8 cellular contexts compared by ENCODE assay signal in the genomic region with DNA sequence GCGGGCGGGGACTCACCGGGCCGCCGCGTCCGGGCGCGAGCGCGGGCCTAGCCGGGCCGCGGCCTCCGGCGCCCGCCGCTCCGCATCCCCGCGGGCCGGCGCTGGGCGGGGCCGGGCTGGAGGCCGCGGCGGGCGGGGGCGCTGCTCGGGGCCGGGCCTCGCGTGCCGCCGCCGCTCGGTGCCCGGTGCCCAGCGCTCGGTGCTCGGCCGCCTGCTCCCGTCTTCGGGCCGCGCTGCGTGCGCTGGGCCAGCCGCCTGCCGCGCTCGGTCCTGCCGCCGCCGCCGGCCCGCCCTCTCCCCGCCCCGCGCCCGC. TPM values are rescaled to one million over a fixed set of nuclear protein-coding genes. Genes with fewer than 3 reads are reported as not detected.
DNase-seq lines count a peak whose midpoint lies in the region; ATAC-seq and TF ChIP-seq lines count a peak whose summit lies in the region.

A gene (minus strand): TSS at position 281 of the 313 bp plus-strand sequence. CDS start 3,105 bp downstream, outside the sequence.

- H3K27me3 ChIP-seq in colonic mucosa (no peaks in the 10 kb centered on the region), mesendoderm (ENCODE audit: insufficient read depth, low read length, poor library complexity) (peaks cover 3% of the 10 kb centered on the region), upper lobe of right lung (no peaks in the 10 kb centered on the region)

- H3K79me1 ChIP-seq in mesendoderm (ENCODE audit: low read length): peaks cover 19% of the 10 kb centered on the region

- no peak within 1 kb of the TSS for H2BK120ac ChIP-seq in mesendoderm (ENCODE audit: low read depth, low read length)

- peak within 1 kb of the TSS; percentile 76 for H3K18ac ChIP-seq in mesendoderm (ENCODE audit: low read length)

- H3K4ac ChIP-seq in mesendoderm (ENCODE audit: low read depth, low read length): peak within 1 kb of the TSS; percentile 42

- H3K9ac ChIP-seq in colonic mucosa (ENCODE audit: low read depth in 2 of 2, low read length in 2 of 2): peak within 1 kb of the TSS; percentile 88 to 89
- peak within 1 kb of the TSS; percentile 91 for H3K9ac ChIP-seq in mesendoderm (ENCODE audit: low read length)

- TF ChIP-seq CTCF in colonic mucosa (IDR thresholded peaks at IDR 0.05): no peak
- no peak for TF ChIP-seq CTCF in upper lobe of right lung (IDR thresholded peaks at IDR 0.05)

- peaks cover 29% of the 10 kb centered on the region for H3K4me1 ChIP-seq in colonic mucosa
- peaks cover 9% of the 10 kb centered on the region for H3K4me1 ChIP-seq in mesendoderm (ENCODE audit: control insufficient read depth, low read depth, low read length)
- H3K4me1 ChIP-seq in upper lobe of right lung: peaks cover 61% of the 10 kb centered on the region

- no peak for DNase-seq in LHCN-M2 (ENCODE audit: low read depth)
- no peak for DNase-seq in colonic mucosa
- no peak for DNase-seq in mesendoderm
- no peak for DNase-seq in upper lobe of right lung
- DNase-seq in SHP77 (lab: John Stamatoyannopoulos, UW): no peak
- no peak for DNase-seq in Kasumi-1 (lab: John Stamatoyannopoulos, UW)
- no peak for DNase-seq in NK-92 treated with Interleukin-12 subunit alpha and Interleukin-12 subunit beta, amount 100 ng/mL, for 24 hours (lab: John Stamatoyannopoulos, UW)

- H3K9me3 ChIP-seq in colonic mucosa (no peaks in the 10 kb centered on the region), upper lobe of right lung (no peaks in the 10 kb centered on the region)

- H2BK15ac ChIP-seq in mesendoderm (replicated peaks; ENCODE audit: low read depth): no peak within 1 kb of the TSS

- H2BK5ac ChIP-seq in mesendoderm (ENCODE audit: low read length): no peak within 1 kb of the TSS

- peak within 1 kb of the TSS; percentile 90 for H3K56ac ChIP-seq in mesendoderm (ENCODE audit: low read length)

- peak within 1 kb of the TSS; percentile 94 for H3K23ac ChIP-seq in mesendoderm (ENCODE audit: low read length)

- no peak within 1 kb of the TSS for H4K8ac ChIP-seq in mesendoderm (ENCODE audit: low read depth, low read length)

- H3K27ac ChIP-seq in colonic mucosa: peak within 1 kb of the TSS; percentile 65
- no peak within 1 kb of the TSS for H3K27ac ChIP-seq in mesendoderm (ENCODE audit: low read depth, low read length)
- peak within 1 kb of the TSS; percentile 86 for H3K27ac ChIP-seq in upper lobe of right lung

- peaks cover 3% of the 10 kb centered on the region for H3K36me3 ChIP-seq in colonic mucosa
- H3K36me3 ChIP-seq in mesendoderm (ENCODE audit: control insufficient read depth, insufficient read depth, low read length): no peaks in the 10 kb centered on the region
- H3K36me3 ChIP-seq in upper lobe of right lung: peaks cover 16% of the 10 kb centered on the region

- H3K79me2 ChIP-seq in mesendoderm (ENCODE audit: control insufficient read depth, insufficient read depth, low read length): peaks cover 6% of the 10 kb centered on the region

- H2AK5ac ChIP-seq in mesendoderm (ENCODE audit: low read length): peak within 1 kb of the TSS; percentile 69

- peak within 1 kb of the TSS; percentile 95 for H3K4me2 ChIP-seq in mesendoderm (ENCODE audit: low read length)

- intact Hi-C loops in colonic mucosa (cut with DNase I): no loop called here
- intact Hi-C loops in upper lobe of right lung (cut with DNase I): no loop called here

- peak; percentile 45 for ATAC-seq in GM19035 (IDR thresholded peaks at IDR 0.05; ENCODE audit: unreplicated experiment)
- no peak for ATAC-seq in upper lobe of right lung

- WGBS in mesendoderm (ENCODE audit: extremely low coverage, insufficient coverage, low lambda C conversion rate): no CpG with 5 or more reads among the region's 62 CpGs

- H4K5ac ChIP-seq in mesendoderm (ENCODE audit: low read length): no peak within 1 kb of the TSS

- peak within 1 kb of the TSS; percentile 62 for H3K4me3 ChIP-seq in colonic mucosa
- peak within 1 kb of the TSS; percentile 78 for H3K4me3 ChIP-seq in mesendoderm (ENCODE audit: low read length)
- H3K4me3 ChIP-seq in upper lobe of right lung: peak within 1 kb of the TSS; percentile 79

RNA-seq across cellular contexts. Expression of the gene that starts here (rescaled TPM):
- total RNA-seq in LHCN-M2 (2014; rRNA removed) (205 and 222 TPM in 2 replicates), colonic mucosa (100 to 1,000 TPM; 117 to 181 TPM), upper lobe of right lung (174 TPM)
- 168 TPM for polyA plus RNA-seq in LHCN-M2 (2012)
- 32.4 TPM for polyA plus RNA-seq in mesendoderm (2013, experiment 1 of 2)
- polyA plus RNA-seq in mesendoderm (2013, experiment 2 of 2): 32.3 TPM
